8 cellular contexts compared by ENCODE assay signal in genomic region chr5:40798856-40799210, GRCh38. TPM values are rescaled to one million over a fixed set of nuclear protein-coding genes. Genes with fewer than 3 reads are reported as not detected.
DNase-seq lines count a peak whose midpoint lies in the region; ATAC-seq, FAIRE-seq and TF ChIP-seq lines count a peak whose summit lies in the region.

No MANE protein-coding gene starts in this region.

- H3K4me3 ChIP-seq in CD8-positive, alpha-beta T cell (ENCODE audit: low read depth, low read length), result peak overlapping the region; percentile 99
- peak overlapping the region in 3 of 4 donors; percentile 88 to 93 (median 90) for H3K4me3 ChIP-seq in pancreas

- POLR2A ChIA-PET in CD8-positive, alpha-beta T cell (lab: Charles Lee), result interaction anchor here (0.6 to 1.9 kb wide), 3 partner anchors 43 to 328 kb away, joined by 3 to 7 read pairs (median 3); partner anchors contain the start of gene TTC33

- H3K9me3 ChIP-seq in CD8-positive, alpha-beta T cell (ENCODE audit: low read length), result no peaks in the 10 kb centered on the region
- H3K9me3 ChIP-seq in pancreas, result no peaks in the 10 kb centered on the region

- peak overlapping the region; percentile 94 for H3K4me3 Mint-ChIP-seq in CD8-positive, alpha-beta T cell

- CTCF ChIA-PET in CD8-positive, alpha-beta T cell (lab: Charles Lee), result interaction anchor here (1.0 to 1.1 kb wide), 2 partner anchors 8 to 52 kb away, joined by 3 read pairs; no protein-coding TSS in a partner anchor

- no peak for TF ChIP-seq CTCF in CD8-positive, alpha-beta T cell (IDR thresholded peaks at IDR 0.05)
- TF ChIP-seq CTCF in pancreas (IDR thresholded peaks at IDR 0.05), result no peak

- ATAC-seq in CD8-positive, alpha-beta T cell, result no peak
- ATAC-seq in pancreas, result no peak
- ATAC-seq in HG03135 (IDR thresholded peaks at IDR 0.05; ENCODE audit: unreplicated experiment), result no peak

- no peak for DNase-seq in CD8-positive, alpha-beta T cell
- DNase-seq in RCC 7860 (ENCODE audit: low spot score) (no peak), epithelial cell of prostate (ENCODE audit: low read depth, low spot score) (no peak), pancreas (no peak), NCI-H1105 (lab: John Stamatoyannopoulos, UW) (no peak), mesenteric fat pad (ENCODE audit: low spot score) (no peak)
- DNase-seq in activated CD8-positive, alpha-beta memory T cell treated with anti-CD3 and anti-CD28 coated beads for 24 hours, result no peak

- intact Hi-C loops in CD8-positive, alpha-beta T cell (cut with DNase I, micrococcal nuclease), result loop anchor here (1.0 kb wide), 3 partner anchors 36 to 44 kb away; partner anchors contain the start of genes RPL37 (in 2 of the 2) and TTC33 (in 1 of the 2)
- intact Hi-C loops in pancreas (cut with DNase I), result no loop called here

- H3K4me1 ChIP-seq in CD8-positive, alpha-beta T cell (ENCODE audit: insufficient read depth, low read length), result peaks cover 22% of the 10 kb centered on the region
- peaks cover 6 to 11% (median 6%) of the 10 kb centered on the region in 3 donors for H3K4me1 ChIP-seq in pancreas

- WGBS in pancreas, 2 donors, result 8 to 9% methylated on average over 4 of the region's 4 CpGs

- H3K9me3 Mint-ChIP-seq in CD8-positive, alpha-beta T cell, result no peaks in the 10 kb centered on the region

- H3K4me1 Mint-ChIP-seq in CD8-positive, alpha-beta T cell (ENCODE audit: low read depth), result peaks cover 41% of the 10 kb centered on the region

- no peaks in the 10 kb centered on the region for H3K27me3 Mint-ChIP-seq in CD8-positive, alpha-beta T cell (ENCODE audit: low read depth)

- H3K36me3 Mint-ChIP-seq in CD8-positive, alpha-beta T cell, result peaks cover 25% of the 10 kb centered on the region

- peak overlapping the region; percentile 80 for H3K27ac ChIP-seq in CD8-positive, alpha-beta T cell (ENCODE audit: low read depth, low read length)
- H3K27ac ChIP-seq in epithelial cell of prostate (peak overlapping the region; percentile 81), pancreas (peak overlapping the region; percentile 69 to 91 (median 84))

- H3K27ac Mint-ChIP-seq in CD8-positive, alpha-beta T cell, result peak overlapping the region; percentile 94

- H3K27me3 ChIP-seq in CD8-positive, alpha-beta T cell (ENCODE audit: insufficient read depth, low read length), result no peaks in the 10 kb centered on the region
- no peaks in the 10 kb centered on the region for H3K27me3 ChIP-seq in pancreas

- FAIRE-seq in RCC 7860 (lab: Jason Lieb, UNC), result peak; percentile 53
- FAIRE-seq in pancreas (lab: Jason Lieb, UNC), result no peak

- no peaks in the 10 kb centered on the region for H3K36me3 ChIP-seq in CD8-positive, alpha-beta T cell (ENCODE audit: insufficient read depth, low read length)
- no peaks in the 10 kb centered on the region for H3K36me3 ChIP-seq in pancreas

RNA-seq across cellular contexts. Expression of gene PRKAA1, which starts 0.7 kb away (rescaled TPM):
- total RNA-seq in CD8-positive, alpha-beta T cell, result 100 to 1,000 TPM; 113 to 114 TPM
- total RNA-seq in pancreas, result 10 to 100 TPM; 23.7 to 42.9 (median 31.6) TPM
- 10 to 100 TPM; 17.5 to 30.9 TPM for polyA plus RNA-seq in pancreas
- total RNA-seq in mesenteric fat pad, result 83.9 TPM

RNA-seq across cellular contexts. Expression of gene RPL37, which starts 36.2 kb away (rescaled TPM):
- total RNA-seq in CD8-positive, alpha-beta T cell, result 1,000 to 10,000 TPM; 2,804 to 2,873 TPM
- 100 to 1,000 TPM; 544 to 898 (median 729) TPM for total RNA-seq in pancreas
- 1,000 to 10,000 TPM; 1,071 to 1,157 TPM for polyA plus RNA-seq in pancreas
- total RNA-seq in mesenteric fat pad, result 961 TPM

RNA-seq across cellular contexts. Expression of gene CARD6, which starts 42.3 kb away (rescaled TPM):
- under 1 TPM; 0.39 to 0.43 TPM for total RNA-seq in CD8-positive, alpha-beta T cell
- 1 to 10 TPM; 1.7 to 8.0 (median 3.1) TPM for total RNA-seq in pancreas
- 1 to 10 TPM; 1.9 to 2.5 TPM for polyA plus RNA-seq in pancreas
- total RNA-seq in mesenteric fat pad, result 19.5 TPM

RNA-seq across cellular contexts. Expression of gene TTC33, which starts 43.1 kb away (rescaled TPM):
- 1 to 10 TPM; 6.7 to 7.1 TPM for total RNA-seq in CD8-positive, alpha-beta T cell
- 1 to 10 TPM; 4.3 to 8.7 (median 6.0) TPM for total RNA-seq in pancreas
- 1 to 10 TPM; 3.0 to 5.9 TPM for polyA plus RNA-seq in pancreas
- 7.9 TPM for total RNA-seq in mesenteric fat pad

Comparison
In these comparisons a context has a peak if more than half of its experiments do, and no peak if none do; other contexts are left out.
1. intact Hi-C loops: an anchor here in CD8-positive, alpha-beta T cell (1.0 kb wide); none called in pancreas.